ENCODE assay signal across 21 cellular contexts in genomic region chr15:69472575-69472974, GRCh38.
"Had no signal": no experiment of that assay in that cellular context is flagged by ENCODE, and none has a peak within 500 bp of the region (broad histone marks: within the 10 kb centered on the region; RNA-seq: fewer than 3 reads in every experiment).

No MANE protein-coding gene starts in this region.

- H3K27ac ChIP-seq: heart left ventricle, lower lobe of right lung, neural progenitor cell, ovary, stomach, thoracic aorta, transverse colon had no signal

- H3K4me1 ChIP-seq: neural progenitor cell had no signal

- H3K4me3 ChIP-seq: heart left ventricle, lower lobe of right lung, neural progenitor cell, ovary, stomach, thoracic aorta, transverse colon had no signal

- H3K9me3 Mint-ChIP-seq: dendritic cell treated with granulocyte-macrophage colony-stimulating factor and Interleukin-4, amounts not matched to agents 40 ng/mL and 50 ng/mL, for 4 days; effector memory CD8-positive, alpha-beta T cell; memory B cell; mesothelial cell of epicardium; natural killer cell treated with Interleukin-12 subunit alpha and Interleukin-12 subunit beta and Interleukin-15 and Interleukin-18, amount 100 ng/mL, for 72 hours; neural progenitor cell had no signal

- H3K27ac Mint-ChIP-seq: dendritic cell treated with granulocyte-macrophage colony-stimulating factor and Interleukin-4, amounts not matched to agents 40 ng/mL and 50 ng/mL, for 4 days; memory B cell; mesothelial cell of epicardium; natural killer cell treated with Interleukin-12 subunit alpha and Interleukin-12 subunit beta and Interleukin-15 and Interleukin-18, amount 100 ng/mL, for 72 hours; neural progenitor cell had no signal

- H3K27me3 ChIP-seq: heart left ventricle, neural progenitor cell, ovary, stomach, transverse colon had no signal

- H3K9me3 ChIP-seq: heart left ventricle, lower lobe of right lung, ovary, stomach, thoracic aorta, transverse colon had no signal

- H3K36me3 ChIP-seq: heart left ventricle, lower lobe of right lung, neural progenitor cell, ovary, stomach, thoracic aorta, transverse colon had no signal

- H3K9ac ChIP-seq: neural progenitor cell had no signal

- H3K4me3 Mint-ChIP-seq: dendritic cell treated with granulocyte-macrophage colony-stimulating factor and Interleukin-4, amounts not matched to agents 40 ng/mL and 50 ng/mL, for 4 days; effector memory CD8-positive, alpha-beta T cell; memory B cell; mesothelial cell of epicardium; natural killer cell treated with Interleukin-12 subunit alpha and Interleukin-12 subunit beta and Interleukin-15 and Interleukin-18, amount 100 ng/mL, for 72 hours; neural progenitor cell had no signal

- H3K36me3 Mint-ChIP-seq: memory B cell; mesothelial cell of epicardium; natural killer cell treated with Interleukin-12 subunit alpha and Interleukin-12 subunit beta and Interleukin-15 and Interleukin-18, amount 100 ng/mL, for 72 hours; neural progenitor cell had no signal

- DNase-seq: effector memory CD8-positive, alpha-beta T cell; erythroblast; foreskin melanocyte; heart left ventricle; hippocampal formation; kidney glomerular epithelial cell; lower lobe of right lung; nucleus accumbens; ovary; right cardiac atrium; small intestine; stimulated activated CD4-positive, alpha-beta T cell treated with anti-CD3 and anti-CD28 coated beads, Interleukin-12 subunit alpha, Interleukin-12 subunit beta, amount 100 ng/mL, for 4 hours; stimulated activated naive CD4-positive, alpha-beta T cell; stomach; transverse colon had no signal

- ATAC-seq: effector memory CD8-positive, alpha-beta T cell; lower lobe of right lung; natural killer cell treated with Interleukin-12 subunit alpha and Interleukin-12 subunit beta and Interleukin-15 and Interleukin-18, amount 100 ng/mL, for 72 hours had no signal
